1 cellular context compared by ENCODE assay signal in the genomic region with DNA sequence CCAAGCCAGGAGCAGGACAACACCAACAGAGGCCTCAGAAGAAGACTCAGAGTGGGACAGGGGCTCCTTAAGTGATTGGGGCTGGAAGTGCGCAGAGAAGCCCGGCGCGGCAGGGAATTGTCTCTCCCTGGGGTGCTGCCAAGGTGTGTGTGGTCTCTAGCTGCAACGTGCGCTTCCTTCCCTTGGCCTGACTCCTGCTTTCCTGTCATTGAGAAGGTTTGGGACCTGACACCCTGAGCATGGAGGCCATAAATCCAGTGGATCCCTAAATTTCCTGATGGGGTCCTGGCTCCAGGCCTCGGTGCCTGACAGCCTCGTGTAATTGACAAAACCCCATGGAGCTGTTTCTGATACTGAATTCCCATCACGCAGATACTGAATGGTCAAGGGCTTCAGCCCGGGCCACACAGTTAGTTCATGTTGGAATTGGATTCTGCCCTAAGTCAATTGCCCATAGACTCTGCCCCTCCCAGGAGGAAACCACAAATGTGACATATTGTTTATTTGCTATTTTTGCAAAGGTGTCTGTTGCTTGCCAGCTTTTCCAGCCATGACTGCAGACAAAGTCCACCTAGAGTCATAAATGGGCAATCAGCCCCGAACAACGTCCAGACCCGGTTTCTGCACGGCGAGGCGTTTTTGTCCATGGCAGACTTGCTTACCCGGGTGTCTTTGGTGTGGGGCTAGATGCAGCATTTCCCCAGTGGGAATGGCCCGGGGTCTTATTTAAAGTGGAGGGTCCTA.
TF ChIP-seq lines count a peak whose summit lies in the region.

No MANE protein-coding gene starts in this region.

TF ChIP-seq in WTC11, 78 proteins besides CTCF, POLR2A, EP300 and RAD21:
- 0 out of 2 replicates have a peak, but pooled peaks have one; percentile 36 for TF ChIP-seq GABPB1 (CRISPR knock-in tag; IDR thresholded peaks at IDR 0.05)
